In the genomic region with DNA sequence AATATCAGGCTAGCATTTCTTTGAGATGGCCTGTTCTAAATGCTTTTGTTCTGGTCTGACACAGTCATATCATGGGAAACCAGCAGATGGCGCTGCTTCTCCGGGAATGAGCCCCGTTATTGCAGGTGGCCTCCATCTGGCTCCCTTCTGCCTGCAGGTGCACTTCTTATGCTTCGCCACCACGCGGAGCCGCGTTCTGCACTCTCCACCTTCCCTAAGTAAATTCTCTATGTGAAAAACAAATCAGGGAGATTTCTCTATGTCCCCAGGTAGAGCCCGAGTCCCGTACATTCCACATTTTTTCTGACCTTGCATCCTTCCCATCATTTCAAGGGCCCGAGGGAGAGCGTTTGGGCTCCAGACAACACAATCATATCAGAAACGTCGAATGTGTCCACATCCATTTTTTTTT, we compare ENCODE assay signal across 8 cellular contexts. TPM values are rescaled to one million over a fixed set of nuclear protein-coding genes. Genes with fewer than 3 reads are reported as not detected.
DNase-seq lines count a peak whose midpoint lies in the region; ATAC-seq, FAIRE-seq and TF ChIP-seq lines count a peak whose summit lies in the region.

No MANE protein-coding gene starts in this region.

- H3K4me1 ChIP-seq in breast epithelium, result no peaks in the 10 kb centered on the region

- no peaks in the 10 kb centered on the region for H3K36me3 ChIP-seq in breast epithelium

- H3K4me3 ChIP-seq in AG10803 (ENCODE audit: low read length) (no peak overlapping the region), breast epithelium (no peak overlapping the region)

- no peaks in the 10 kb centered on the region for H3K9me3 ChIP-seq in breast epithelium

- no peaks in the 10 kb centered on the region for H3K27me3 ChIP-seq in breast epithelium

- TF ChIP-seq POLR2A in breast epithelium (IDR thresholded peaks at IDR 0.05), result no peak

- peak; percentile 94 for TF ChIP-seq CTCF in AG10803 (conservative IDR thresholded peaks at IDR 0.05; ENCODE audit: low read length)
- TF ChIP-seq CTCF in VCaP (conservative IDR thresholded peaks at IDR 0.05), result peak; percentile 97
- TF ChIP-seq CTCF in breast epithelium (IDR thresholded peaks at IDR 0.05), result peak; percentile 95 to 99 (median 99)

- DNase-seq in AG10803 (ENCODE audit: low read depth) (peak; percentile 74), NCI-H2196 treated with DMSO at 0.1 percent for 48 hours (lab: John Stamatoyannopoulos, UW; ENCODE audit: unreplicated experiment) (peak; percentile 50), breast epithelium (ENCODE audit: low spot score in 2 of 2) (peak; percentile 85 to 92)
- peak; percentile 84 to 87 (median 84) for DNase-seq in stimulated activated CD4-positive, alpha-beta T cell treated with anti-CD3 and anti-CD28 coated beads, Interleukin-1b, Interleukin-23, amount 100 ng/mL, for 24 hours (ENCODE audit: low read depth in 4 of 4, low spot score in 1 of 4)

- no peak overlapping the region for H3K27ac ChIP-seq in VCaP
- no peak overlapping the region for H3K27ac ChIP-seq in breast epithelium

- FAIRE-seq in islet of Langerhans (lab: Jason Lieb, UNC), result peak; percentile 65

- intact Hi-C loops in breast epithelium (cut with DNase I; ENCODE audit: low total_unique reads), result loop anchor here (5.0 kb wide), 1 partner anchor 716 kb away; no protein-coding TSS in a partner anchor

- ATAC-seq in GM18907 (IDR thresholded peaks at IDR 0.05; ENCODE audit: unreplicated experiment) (peak; percentile 78), HG03135 (IDR thresholded peaks at IDR 0.05; ENCODE audit: unreplicated experiment) (peak; percentile 93)

RNA-seq across cellular contexts. Expression of gene GLRX5, which starts 26.2 kb away (rescaled TPM):
- 10 to 100 TPM; 29.1 to 36.1 (median 33.6) TPM for total RNA-seq in breast epithelium

RNA-seq across cellular contexts. Expression of gene SYNE3, which starts 44.6 kb away (rescaled TPM):
- 100 to 1,000 TPM in 1 of 3 donors, 10 to 100 TPM in 2; 13.5 to 112 (median 22.0) TPM for total RNA-seq in breast epithelium
